28 cellular contexts compared by ENCODE assay signal in genomic region chr7:152862842-152863241, GRCh38.
"Had no signal": no experiment of that assay in that cellular context is flagged by ENCODE, and none has a peak within 500 bp of the region (broad histone marks: within the 10 kb centered on the region; RNA-seq: fewer than 3 reads in every experiment).

No MANE protein-coding gene starts in this region.

- H3K27ac Mint-ChIP-seq: natural killer cell treated with Interleukin-12 subunit alpha and Interleukin-12 subunit beta and Interleukin-15 and Interleukin-18, amount 100 ng/mL, for 72 hours; nephron progenitor cell; progenitor cell of endocrine pancreas; stimulated activated effector memory CD8-positive, alpha-beta T cell treated with anti-CD3 and anti-CD28 coated beads, Interleukin-12 subunit alpha, Interleukin-12 subunit beta, amount 100 ng/mL, for 72 hours; stimulated activated naive B cell treated with anti-CD40 and anti-IgM and Interleukin-4, amounts not matched to agents 10 μg/mL and 1 μg/mL and 100 μg/mL, for 72 hours; stimulated activated naive CD8-positive, alpha-beta T cell treated with anti-CD3 and anti-CD28 coated beads, Interleukin-15, Interleukin-2, amounts not matched to agents 100 ng/mL and 50 ng/mL, for 24 hours had no signal

- H3K4me1 Mint-ChIP-seq: neural crest cell had no signal

- H3K79me2 ChIP-seq: parathyroid adenoma had no signal

- H3K4me1 ChIP-seq: parathyroid adenoma, psoas muscle, right lobe of liver, sigmoid colon, stomach, thyroid gland, tibial nerve, upper lobe of left lung, vagina had no signal

- H3K9me3 Mint-ChIP-seq: natural killer cell treated with Interleukin-12 subunit alpha and Interleukin-12 subunit beta and Interleukin-15 and Interleukin-18, amount 100 ng/mL, for 72 hours; nephron progenitor cell; neural crest cell; stimulated activated effector memory CD8-positive, alpha-beta T cell treated with anti-CD3 and anti-CD28 coated beads, Interleukin-12 subunit alpha, Interleukin-12 subunit beta, amount 100 ng/mL, for 72 hours; stimulated activated naive B cell treated with anti-CD40 and anti-IgM and Interleukin-4, amounts not matched to agents 10 μg/mL and 1 μg/mL and 100 μg/mL, for 72 hours; stimulated activated naive CD8-positive, alpha-beta T cell treated with anti-CD3 and anti-CD28 coated beads, Interleukin-15, Interleukin-2, amounts not matched to agents 100 ng/mL and 50 ng/mL, for 24 hours had no signal

- H3K9me3 ChIP-seq: neutrophil, ovary, psoas muscle, right lobe of liver, sigmoid colon, stomach, thoracic aorta, thyroid gland, tibial nerve, upper lobe of left lung, vagina had no signal

- H3K36me3 ChIP-seq: neutrophil, ovary, right lobe of liver, sigmoid colon, thoracic aorta, thyroid gland, upper lobe of left lung, vagina had no signal

- H3K27me3 Mint-ChIP-seq: natural killer cell treated with Interleukin-12 subunit alpha and Interleukin-12 subunit beta and Interleukin-15 and Interleukin-18, amount 100 ng/mL, for 72 hours; progenitor cell of endocrine pancreas; stimulated activated naive B cell treated with anti-CD40 and anti-IgM and Interleukin-4, amounts not matched to agents 10 μg/mL and 1 μg/mL and 100 μg/mL, for 72 hours; stimulated activated naive CD8-positive, alpha-beta T cell treated with anti-CD3 and anti-CD28 coated beads, Interleukin-15, Interleukin-2, amounts not matched to agents 100 ng/mL and 50 ng/mL, for 24 hours had no signal

- H2AFZ ChIP-seq: parathyroid adenoma had no signal

- H3K27me3 ChIP-seq: neutrophil, ovary, right lobe of liver, sigmoid colon, stomach, thyroid gland, tibial nerve, upper lobe of left lung, vagina had no signal

- H3K36me3 Mint-ChIP-seq: natural killer cell treated with Interleukin-12 subunit alpha and Interleukin-12 subunit beta and Interleukin-15 and Interleukin-18, amount 100 ng/mL, for 72 hours; stimulated activated effector memory CD8-positive, alpha-beta T cell treated with anti-CD3 and anti-CD28 coated beads, Interleukin-12 subunit alpha, Interleukin-12 subunit beta, amount 100 ng/mL, for 72 hours had no signal

- DNase-seq: nephron progenitor cell; nucleus accumbens; ovary; psoas muscle; right cardiac atrium; sigmoid colon; small intestine; stimulated activated CD4-positive, alpha-beta T cell treated with anti-CD3 and anti-CD28 coated beads, Interleukin-15, amount 100 ng/mL, for 24 hours; stimulated activated CD4-positive, alpha-beta T cell treated with anti-CD3 and anti-CD28 coated beads, Interleukin-2, amount 100 ng/mL, for 24 hours; stimulated activated CD4-positive, alpha-beta T cell treated with anti-CD3 and anti-CD28 coated beads, Interleukin-2, amount 100 ng/mL, for 48 hours; stimulated activated CD4-positive, alpha-beta T cell treated with anti-CD3 and anti-CD28 coated beads, Interleukin-4, amount 100 ng/mL, for 24 hours; stimulated activated naive B cell treated with anti-CD40 and anti-IgM and Interleukin-4, amounts not matched to agents 10 μg/mL and 1 μg/mL and 100 μg/mL, for 72 hours; stimulated activated naive CD4-positive, alpha-beta T cell treated with Interleukin-2 at 50 U/mL for 16 hours; stomach; thyroid gland; trophoblast cell had no signal

- H3K4me3 ChIP-seq: ovary, psoas muscle, right lobe of liver, sigmoid colon, stomach, thoracic aorta, thyroid gland, tibial nerve, upper lobe of left lung, vagina had no signal

- H3K27ac ChIP-seq: neutrophil, ovary, parathyroid adenoma, psoas muscle, right lobe of liver, sigmoid colon, stomach, thoracic aorta, thyroid gland, tibial nerve, upper lobe of left lung, vagina had no signal

- H3K4me3 Mint-ChIP-seq: natural killer cell treated with Interleukin-12 subunit alpha and Interleukin-12 subunit beta and Interleukin-15 and Interleukin-18, amount 100 ng/mL, for 72 hours; nephron progenitor cell; neural crest cell; stimulated activated effector memory CD8-positive, alpha-beta T cell treated with anti-CD3 and anti-CD28 coated beads, Interleukin-12 subunit alpha, Interleukin-12 subunit beta, amount 100 ng/mL, for 72 hours; stimulated activated naive B cell treated with anti-CD40 and anti-IgM and Interleukin-4, amounts not matched to agents 10 μg/mL and 1 μg/mL and 100 μg/mL, for 72 hours; stimulated activated naive CD8-positive, alpha-beta T cell treated with anti-CD3 and anti-CD28 coated beads, Interleukin-15, Interleukin-2, amounts not matched to agents 100 ng/mL and 50 ng/mL, for 24 hours had no signal
